1 cellular context compared by ENCODE assay signal in the genomic region with DNA sequence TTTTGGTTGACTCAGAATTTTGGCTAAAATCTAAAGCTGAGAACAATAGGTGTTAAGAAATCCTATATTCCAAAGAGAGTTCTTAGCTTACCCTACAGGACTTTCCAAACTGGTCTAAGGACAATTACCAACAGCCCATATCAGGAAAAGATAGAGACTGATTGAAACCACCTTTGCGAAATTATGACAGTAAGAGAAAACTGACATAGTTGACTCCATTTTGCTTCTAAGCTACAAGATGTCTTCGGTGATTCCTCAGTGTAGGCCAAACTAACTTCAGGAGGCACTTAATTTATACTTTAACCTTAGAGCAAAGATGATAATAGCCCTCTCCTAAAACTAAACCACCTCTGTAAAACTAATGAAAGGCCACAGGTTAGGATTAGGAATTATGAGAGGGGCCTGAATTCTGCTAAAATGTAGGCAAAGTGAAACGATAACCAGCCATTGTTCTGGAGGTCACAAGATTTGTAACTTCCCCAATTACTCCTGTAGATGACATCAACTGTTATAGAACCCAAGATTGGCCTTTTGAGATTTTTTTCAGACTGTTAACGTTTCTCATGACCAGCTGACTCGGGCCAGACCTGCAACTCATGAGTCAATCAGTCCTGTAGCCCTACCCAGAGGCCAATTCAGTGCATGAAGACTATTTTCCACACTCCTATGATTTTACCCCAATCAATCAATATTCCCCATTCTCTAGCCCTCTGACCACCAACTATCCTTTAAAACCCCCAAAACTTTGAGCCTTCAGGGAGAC.
TF ChIP-seq lines count a peak whose summit lies in the region.

No MANE protein-coding gene starts in this region.

TF ChIP-seq in GM12878, 131 proteins besides CTCF, POLR2A, EP300 and RAD21:
- TF ChIP-seq RAD51 (IDR thresholded peaks at IDR 0.05) (peak; percentile 26; the same call in 1 of the 2 replicates), SMARCA5 (IDR thresholded peaks at IDR 0.05) (no peak), ATF7 (IDR thresholded peaks at IDR 0.05; ENCODE audit: low read depth) (peak; percentile 68), GABPA (IDR thresholded peaks at IDR 0.05; ENCODE audit: low read depth) (no peak)
- TF ChIP-seq, protein P1, sequence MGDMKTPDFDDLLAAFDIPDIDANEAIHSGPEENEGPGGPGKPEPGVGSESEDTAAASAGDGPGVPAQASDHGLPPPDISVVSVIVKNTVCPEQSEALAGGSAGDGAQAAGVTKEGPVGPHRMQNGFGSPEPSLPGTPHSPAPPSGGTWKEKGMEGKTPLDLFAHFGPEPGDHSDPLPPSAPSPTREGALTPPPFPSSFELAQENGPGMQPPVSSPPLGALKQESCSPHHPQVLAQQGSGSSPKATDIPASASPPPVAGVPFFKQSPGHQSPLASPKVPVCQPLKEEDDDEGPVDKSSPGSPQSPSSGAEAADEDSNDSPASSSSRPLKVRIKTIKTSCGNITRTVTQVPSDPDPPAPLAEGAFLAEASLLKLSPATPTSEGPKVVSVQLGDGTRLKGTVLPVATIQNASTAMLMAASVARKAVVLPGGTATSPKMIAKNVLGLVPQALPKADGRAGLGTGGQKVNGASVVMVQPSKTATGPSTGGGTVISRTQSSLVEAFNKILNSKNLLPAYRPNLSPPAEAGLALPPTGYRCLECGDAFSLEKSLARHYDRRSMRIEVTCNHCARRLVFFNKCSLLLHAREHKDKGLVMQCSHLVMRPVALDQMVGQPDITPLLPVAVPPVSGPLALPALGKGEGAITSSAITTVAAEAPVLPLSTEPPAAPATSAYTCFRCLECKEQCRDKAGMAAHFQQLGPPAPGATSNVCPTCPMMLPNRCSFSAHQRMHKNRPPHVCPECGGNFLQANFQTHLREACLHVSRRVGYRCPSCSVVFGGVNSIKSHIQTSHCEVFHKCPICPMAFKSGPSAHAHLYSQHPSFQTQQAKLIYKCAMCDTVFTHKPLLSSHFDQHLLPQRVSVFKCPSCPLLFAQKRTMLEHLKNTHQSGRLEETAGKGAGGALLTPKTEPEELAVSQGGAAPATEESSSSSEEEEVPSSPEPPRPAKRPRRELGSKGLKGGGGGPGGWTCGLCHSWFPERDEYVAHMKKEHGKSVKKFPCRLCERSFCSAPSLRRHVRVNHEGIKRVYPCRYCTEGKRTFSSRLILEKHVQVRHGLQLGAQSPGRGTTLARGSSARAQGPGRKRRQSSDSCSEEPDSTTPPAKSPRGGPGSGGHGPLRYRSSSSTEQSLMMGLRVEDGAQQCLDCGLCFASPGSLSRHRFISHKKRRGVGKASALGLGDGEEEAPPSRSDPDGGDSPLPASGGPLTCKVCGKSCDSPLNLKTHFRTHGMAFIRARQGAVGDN (IDR thresholded peaks at IDR 0.05): peak; percentile 41; the same call in 1 of the 2 replicates
- TF ChIP-seq, protein P2, sequence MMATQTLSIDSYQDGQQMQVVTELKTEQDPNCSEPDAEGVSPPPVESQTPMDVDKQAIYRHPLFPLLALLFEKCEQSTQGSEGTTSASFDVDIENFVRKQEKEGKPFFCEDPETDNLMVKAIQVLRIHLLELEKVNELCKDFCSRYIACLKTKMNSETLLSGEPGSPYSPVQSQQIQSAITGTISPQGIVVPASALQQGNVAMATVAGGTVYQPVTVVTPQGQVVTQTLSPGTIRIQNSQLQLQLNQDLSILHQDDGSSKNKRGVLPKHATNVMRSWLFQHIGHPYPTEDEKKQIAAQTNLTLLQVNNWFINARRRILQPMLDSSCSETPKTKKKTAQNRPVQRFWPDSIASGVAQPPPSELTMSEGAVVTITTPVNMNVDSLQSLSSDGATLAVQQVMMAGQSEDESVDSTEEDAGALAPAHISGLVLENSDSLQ (IDR thresholded peaks at IDR 0.05): peak; percentile 70; the same call in 1 of the 2 replicates
- TF ChIP-seq, protein P3, sequence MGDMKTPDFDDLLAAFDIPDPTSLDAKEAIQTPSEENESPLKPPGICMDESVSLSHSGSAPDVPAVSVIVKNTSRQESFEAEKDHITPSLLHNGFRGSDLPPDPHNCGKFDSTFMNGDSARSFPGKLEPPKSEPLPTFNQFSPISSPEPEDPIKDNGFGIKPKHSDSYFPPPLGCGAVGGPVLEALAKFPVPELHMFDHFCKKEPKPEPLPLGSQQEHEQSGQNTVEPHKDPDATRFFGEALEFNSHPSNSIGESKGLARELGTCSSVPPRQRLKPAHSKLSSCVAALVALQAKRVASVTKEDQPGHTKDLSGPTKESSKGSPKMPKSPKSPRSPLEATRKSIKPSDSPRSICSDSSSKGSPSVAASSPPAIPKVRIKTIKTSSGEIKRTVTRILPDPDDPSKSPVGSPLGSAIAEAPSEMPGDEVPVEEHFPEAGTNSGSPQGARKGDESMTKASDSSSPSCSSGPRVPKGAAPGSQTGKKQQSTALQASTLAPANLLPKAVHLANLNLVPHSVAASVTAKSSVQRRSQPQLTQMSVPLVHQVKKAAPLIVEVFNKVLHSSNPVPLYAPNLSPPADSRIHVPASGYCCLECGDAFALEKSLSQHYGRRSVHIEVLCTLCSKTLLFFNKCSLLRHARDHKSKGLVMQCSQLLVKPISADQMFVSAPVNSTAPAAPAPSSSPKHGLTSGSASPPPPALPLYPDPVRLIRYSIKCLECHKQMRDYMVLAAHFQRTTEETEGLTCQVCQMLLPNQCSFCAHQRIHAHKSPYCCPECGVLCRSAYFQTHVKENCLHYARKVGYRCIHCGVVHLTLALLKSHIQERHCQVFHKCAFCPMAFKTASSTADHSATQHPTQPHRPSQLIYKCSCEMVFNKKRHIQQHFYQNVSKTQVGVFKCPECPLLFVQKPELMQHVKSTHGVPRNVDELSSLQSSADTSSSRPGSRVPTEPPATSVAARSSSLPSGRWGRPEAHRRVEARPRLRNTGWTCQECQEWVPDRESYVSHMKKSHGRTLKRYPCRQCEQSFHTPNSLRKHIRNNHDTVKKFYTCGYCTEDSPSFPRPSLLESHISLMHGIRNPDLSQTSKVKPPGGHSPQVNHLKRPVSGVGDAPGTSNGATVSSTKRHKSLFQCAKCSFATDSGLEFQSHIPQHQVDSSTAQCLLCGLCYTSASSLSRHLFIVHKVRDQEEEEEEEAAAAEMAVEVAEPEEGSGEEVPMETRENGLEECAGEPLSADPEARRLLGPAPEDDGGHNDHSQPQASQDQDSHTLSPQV (IDR thresholded peaks at IDR 0.05): peak; percentile 86; the same call in 1 of the 2 replicates
